ENCODE assay signal across 23 cellular contexts in genomic region chr10:127456122-127456521, GRCh38.
A peak's percentile ranks its signal among the peaks of the same experiment; 100 is the strongest.
DNase-seq lines count a peak whose midpoint lies in the region; ATAC-seq and TF ChIP-seq lines count a peak whose summit lies in the region.
"Had no signal": no experiment of that assay in that cellular context is flagged by ENCODE, and none has a peak within 500 bp of the region (broad histone marks: within the 10 kb centered on the region; RNA-seq: fewer than 3 reads in every experiment).

No MANE protein-coding gene starts in this region.

- H4K8ac ChIP-seq in mesendoderm (ENCODE audit: low read depth, low read length) (no peak overlapping the region), neuronal stem cell (ENCODE audit: low read depth, low read length) (no peak overlapping the region)

- no peak overlapping the region for H3K27ac ChIP-seq in GM23338 (ENCODE audit: low read depth)
- no peak overlapping the region for H3K27ac ChIP-seq in endodermal cell (ENCODE audit: low read depth, low read length)
- no peak overlapping the region for H3K27ac ChIP-seq in mesendoderm (ENCODE audit: low read depth, low read length)
- H3K27ac ChIP-seq in neuronal stem cell (replicated peaks; ENCODE audit: low read length): no peak overlapping the region
- no peak overlapping the region for H3K27ac ChIP-seq in GM23248
- H3K27ac ChIP-seq: A549; BLaER1 treated with 17β-estradiol and CSF1 and Interleukin-3, amounts not matched to agents 10 nM and 100 nM had no signal

- H3K36me3 ChIP-seq in GM23338 (ENCODE audit: insufficient read depth) (no peaks in the 10 kb centered on the region; the same call in 1 of the 2 replicates), endodermal cell (ENCODE audit: control insufficient read depth, insufficient read depth, low read length) (peaks cover 16% of the 10 kb centered on the region), mesendoderm (ENCODE audit: control insufficient read depth, insufficient read depth, low read length) (no peaks in the 10 kb centered on the region), neuronal stem cell (replicated peaks in 1 of 2; ENCODE audit: control insufficient read depth in 2 of 2, insufficient read depth in 2 of 2, low read length in 2 of 2) (peaks cover 2 to 14% of the 10 kb centered on the region in 2 donors), GM23248 (ENCODE audit: low read depth) (no peaks in the 10 kb centered on the region)
- H3K36me3 ChIP-seq: BE2C; BLaER1 treated with 17β-estradiol and CSF1 and Interleukin-3, amounts not matched to agents 10 nM and 100 nM; HAP-1 had no signal

- no peak for ATAC-seq in GM23338
- ATAC-seq: A549 had no signal

- H3K9me3 ChIP-seq in endodermal cell (ENCODE audit: control insufficient read depth, low read length) (no peaks in the 10 kb centered on the region), neuronal stem cell (replicated peaks in 1 of 2; ENCODE audit: control insufficient read depth in 2 of 2, insufficient read depth in 1 of 2, low read depth in 1 of 2, low read length in 2 of 2) (peaks cover 0 to 10% of the 10 kb centered on the region in 2 donors), GM23248 (ENCODE audit: low read depth) (no peaks in the 10 kb centered on the region)
- H3K9me3 ChIP-seq: BE2C, HAP-1 had no signal

- H3K79me1 ChIP-seq in mesendoderm (ENCODE audit: low read length) (no peaks in the 10 kb centered on the region), neuronal stem cell (ENCODE audit: low read depth, low read length) (no peaks in the 10 kb centered on the region)

- H2BK12ac ChIP-seq in neuronal stem cell (ENCODE audit: low read length): no peak overlapping the region

- H3K9me2 ChIP-seq in GM23338 (ENCODE audit: insufficient read depth): no peaks in the 10 kb centered on the region; the same call in 1 of the 2 replicates
- no peaks in the 10 kb centered on the region for H3K9me2 ChIP-seq in GM23248 (ENCODE audit: insufficient read depth)

- no peaks in the 10 kb centered on the region for H3K4me1 ChIP-seq in GM23338 (ENCODE audit: insufficient read depth)
- no peaks in the 10 kb centered on the region for H3K4me1 ChIP-seq in endodermal cell (ENCODE audit: control insufficient read depth, insufficient read depth, low read length)
- no peaks in the 10 kb centered on the region for H3K4me1 ChIP-seq in mesendoderm (ENCODE audit: control insufficient read depth, low read depth, low read length)
- peaks cover 0 to 1% of the 10 kb centered on the region in 2 donors for H3K4me1 ChIP-seq in neuronal stem cell (ENCODE audit: control insufficient read depth in 2 of 2, insufficient read depth in 1 of 2, low read depth in 1 of 2, low read length in 2 of 2)
- H3K4me1 ChIP-seq in GM23248 (ENCODE audit: insufficient read depth): no peaks in the 10 kb centered on the region
- H3K4me1 ChIP-seq: A549, BE2C, HAP-1 had no signal

- H2BK15ac ChIP-seq in mesendoderm (replicated peaks; ENCODE audit: low read depth) (no peak overlapping the region), neuronal stem cell (ENCODE audit: low read length) (no peak overlapping the region)

- H3K9me3 Mint-ChIP-seq in GM23338 (peaks cover 15% of the 10 kb centered on the region), endodermal cell (peaks cover 13% of the 10 kb centered on the region)

- H3K23ac ChIP-seq in mesendoderm (ENCODE audit: low read length) (no peak overlapping the region), neuronal stem cell (ENCODE audit: low read depth, low read length, poor library complexity) (no peak overlapping the region)

- H4K20me1 ChIP-seq in GM23338 (replicated peaks; ENCODE audit: insufficient read depth) (no peaks in the 10 kb centered on the region; the same call in 1 of the 2 replicates), GM23248 (ENCODE audit: insufficient read depth) (no peaks in the 10 kb centered on the region)
- H4K20me1 ChIP-seq: BLaER1 treated with 17β-estradiol and CSF1 and Interleukin-3, amounts not matched to agents 10 nM and 100 nM had no signal

- H3K27ac Mint-ChIP-seq in GM23338 (peak overlapping the region; percentile 1; the same call in 1 of the 2 replicates), endodermal cell (no peak overlapping the region)
- H3K27ac Mint-ChIP-seq: CD14-positive monocyte; CD4-positive, alpha-beta T cell; CD8-positive, alpha-beta memory T cell; HFFc6 had no signal

- TF ChIP-seq CTCF in GM23338 (conservative IDR thresholded peaks at IDR 0.05; ENCODE audit: low read depth in 2 of 2): no peak
- TF ChIP-seq CTCF in endodermal cell (conservative IDR thresholded peaks at IDR 0.05): peak; percentile 27

- H3K9ac ChIP-seq in endodermal cell (ENCODE audit: extremely low read depth, low read length, poor library complexity, severe bottlenecking) (no peak overlapping the region), mesendoderm (ENCODE audit: low read length) (no peak overlapping the region), neuronal stem cell (ENCODE audit: low read depth, low read length, poor library complexity) (no peak overlapping the region), GM23248 (no peak overlapping the region)
- H3K9ac ChIP-seq: BLaER1 treated with 17β-estradiol and CSF1 and Interleukin-3, amounts not matched to agents 10 nM and 100 nM had no signal

- no peak overlapping the region for H3K56ac ChIP-seq in mesendoderm (ENCODE audit: low read length)

- H3K27me3 ChIP-seq in GM23338 (ENCODE audit: insufficient read depth): no peaks in the 10 kb centered on the region
- no peaks in the 10 kb centered on the region for H3K27me3 ChIP-seq in endodermal cell (ENCODE audit: control insufficient read depth, insufficient read depth, low read length, poor library complexity, severe bottlenecking)
- H3K27me3 ChIP-seq in mesendoderm (ENCODE audit: insufficient read depth, low read length, poor library complexity): no peaks in the 10 kb centered on the region
- H3K27me3 ChIP-seq in neuronal stem cell (ENCODE audit: control insufficient read depth in 3 of 3, insufficient read depth in 3 of 3, low read depth in 1 of 3, low read length in 3 of 3): no peaks in the 10 kb centered on the region
- H3K27me3 ChIP-seq in GM23248 (replicated peaks; ENCODE audit: insufficient read depth): no peaks in the 10 kb centered on the region
- H3K27me3 ChIP-seq: BE2C; BLaER1 treated with 17β-estradiol and CSF1 and Interleukin-3, amounts not matched to agents 10 nM and 100 nM had no signal

- in situ Hi-C loops in GM23248 (cut with MboI): no loop called here

- H3K4ac ChIP-seq in mesendoderm (ENCODE audit: low read depth, low read length) (no peak overlapping the region), neuronal stem cell (ENCODE audit: low read length) (no peak overlapping the region)

- H3K36me3 Mint-ChIP-seq in GM23338 (ENCODE audit: low read depth) (peaks cover 8% of the 10 kb centered on the region; the same call in 2 of the 3 replicates), endodermal cell (ENCODE audit: low read depth) (peaks cover 26% of the 10 kb centered on the region)
- H3K36me3 Mint-ChIP-seq: CD14-positive monocyte; CD8-positive, alpha-beta memory T cell had no signal

- no peak overlapping the region for H3K4me3 ChIP-seq in GM23338
- no peak overlapping the region for H3K4me3 ChIP-seq in endodermal cell (ENCODE audit: low read length)
- no peak overlapping the region for H3K4me3 ChIP-seq in mesendoderm (ENCODE audit: low read length)
- no peak overlapping the region for H3K4me3 ChIP-seq in neuronal stem cell (ENCODE audit: low read length in 2 of 2)
- no peak overlapping the region for H3K4me3 ChIP-seq in GM23248
- H3K4me3 ChIP-seq: A549; BLaER1 treated with 17β-estradiol and CSF1 and Interleukin-3, amounts not matched to agents 10 nM and 100 nM; HAP-1 had no signal

- peaks cover 10% of the 10 kb centered on the region for H3K4me1 Mint-ChIP-seq in GM23338
- no peaks in the 10 kb centered on the region for H3K4me1 Mint-ChIP-seq in endodermal cell
- H3K4me1 Mint-ChIP-seq: CD14-positive monocyte; CD8-positive, alpha-beta memory T cell had no signal

- no peaks in the 10 kb centered on the region for H3F3A ChIP-seq in GM23338 (replicated peaks; ENCODE audit: low read depth)
- H3F3A ChIP-seq in GM23248 (ENCODE audit: insufficient read depth): no peaks in the 10 kb centered on the region

- WGBS in endodermal cell (ENCODE audit: insufficient coverage in 1 of 2, insufficient read length in 1 of 2), 2 experiments: 86 to 89% methylated on average over 7 to 9 of the region's 9 CpGs
- WGBS in mesendoderm (ENCODE audit: extremely low coverage, insufficient coverage, low lambda C conversion rate): no CpG with 5 or more reads among the region's 9 CpGs
- WGBS in neuronal stem cell (ENCODE audit: extremely low coverage in 2 of 2, insufficient read length in 2 of 2, insufficient replicate concordance in 1 of 2), 2 donors: no CpG with 5 or more reads among the region's 9 CpGs
- 81 to 86% methylated on average over 9 of the region's 9 CpGs for WGBS in GM23248 (ENCODE audit: low coverage in 1 of 2, low lambda C conversion rate in 2 of 2, missing lambda C conversion rate in 2 of 2), 2 experiments

- no peak overlapping the region for H3K14ac ChIP-seq in neuronal stem cell (ENCODE audit: low read length)

- H3K79me2 ChIP-seq in GM23338 (replicated peaks; ENCODE audit: insufficient read depth) (no peaks in the 10 kb centered on the region), mesendoderm (ENCODE audit: control insufficient read depth, insufficient read depth, low read length) (no peaks in the 10 kb centered on the region), GM23248 (ENCODE audit: insufficient read depth) (no peaks in the 10 kb centered on the region)

- H2AFZ ChIP-seq in GM23338 (no peak overlapping the region), neuronal stem cell (ENCODE audit: low read length) (no peak overlapping the region), GM23248 (no peak overlapping the region)

- H2AK5ac ChIP-seq in mesendoderm (ENCODE audit: low read length) (no peak overlapping the region), neuronal stem cell (ENCODE audit: low read depth, low read length) (peak overlapping the region; percentile 91)

- H3K18ac ChIP-seq in mesendoderm (ENCODE audit: low read length) (no peak overlapping the region), neuronal stem cell (ENCODE audit: low read length) (peak overlapping the region; percentile 2)

- H3K4me2 ChIP-seq in GM23338 (no peak overlapping the region), mesendoderm (ENCODE audit: low read length) (no peak overlapping the region), neuronal stem cell (ENCODE audit: insufficient read depth, low read length, poor library complexity, severe bottlenecking) (no peak overlapping the region), GM23248 (ENCODE audit: unreplicated experiment) (no peak overlapping the region)
- H3K4me2 ChIP-seq: A549; BLaER1 treated with 17β-estradiol and CSF1 and Interleukin-3, amounts not matched to agents 10 nM and 100 nM had no signal

- H3K27me3 Mint-ChIP-seq in GM23338 (ENCODE audit: insufficient read depth, low read depth, poor library complexity) (no peaks in the 10 kb centered on the region), endodermal cell (ENCODE audit: insufficient read depth) (no peaks in the 10 kb centered on the region)
- H3K27me3 Mint-ChIP-seq: CD4-positive, alpha-beta T cell; CD8-positive, alpha-beta memory T cell had no signal

- no peak overlapping the region for H3K4me3 Mint-ChIP-seq in GM23338
- no peak overlapping the region for H3K4me3 Mint-ChIP-seq in endodermal cell
- H3K4me3 Mint-ChIP-seq: CD14-positive monocyte; CD4-positive, alpha-beta T cell; CD8-positive, alpha-beta memory T cell; HFFc6 had no signal

- H2BK120ac ChIP-seq in mesendoderm (ENCODE audit: low read depth, low read length) (no peak overlapping the region), neuronal stem cell (ENCODE audit: low read depth, low read length) (no peak overlapping the region)

- no peak overlapping the region for H2BK5ac ChIP-seq in mesendoderm (ENCODE audit: low read length)
- H2BK5ac ChIP-seq in neuronal stem cell (ENCODE audit: low read length): no peak overlapping the region

- no peak overlapping the region for H4K5ac ChIP-seq in mesendoderm (ENCODE audit: low read length)

- H4K91ac ChIP-seq in neuronal stem cell (ENCODE audit: low read depth, low read length, poor library complexity): no peak overlapping the region

- DNase-seq in GM23338 (ENCODE audit: low spot score) (no peak), endodermal cell (peak; percentile 20), mesendoderm (peak; percentile 6), neuronal stem cell (ENCODE audit: low spot score) (no peak), H4 (ENCODE audit: low spot score) (no peak), NOMO-1 treated with dmso at 0.1 percent for 144 hours (lab: John Stamatoyannopoulos, UW; ENCODE audit: unreplicated experiment) (no peak), NCI-H2081 treated with DMSO at 0.1 percent for 48 hours (lab: John Stamatoyannopoulos, UW) (no peak), GM23248 (no peak)
- DNase-seq: 8988T; ACHN; AML-193; BE2C; CD4-positive, alpha-beta T cell; CD8-positive, alpha-beta memory T cell; DMS 273 treated with DMSO at 0.1 percent for 48 hours; DMS79; EL; GDM1; HFFc6 had no signal

Comparison
In these comparisons a context has a peak if more than half of its experiments do, and no peak if none do; other contexts are left out.
1. DNase-seq: peak in endodermal cell (single experiment) and mesendoderm (single experiment); none in GM23338 (single experiment), neuronal stem cell (single experiment), H4 (single experiment), NOMO-1 treated with dmso at 0.1 percent for 144 hours (single experiment), NCI-H2081 treated with DMSO at 0.1 percent for 48 hours (single experiment) and GM23248 (single experiment).